Comparison of ENCODE assay signal across 1 cellular context in genomic region chr2:200221055-200221692, GRCh38.
TF ChIP-seq lines count a peak whose summit lies in the region.

No MANE protein-coding gene starts in this region.

TF ChIP-seq in HepG2, 621 proteins besides CTCF, POLR2A, EP300 and RAD21 (continued from another document and continues in another):
- TF ChIP-seq IRF1 (CRISPR knock-in tag; IDR thresholded peaks at IDR 0.05; ENCODE audit: low read depth), result peak; percentile 64; the same call in 1 of the 2 replicates
- no peak for TF ChIP-seq ARNT (IDR thresholded peaks at IDR 0.05)
- TF ChIP-seq RFXANK (CRISPR knock-in tag; IDR thresholded peaks at IDR 0.05), result no peak
- no peak for TF ChIP-seq SUZ12 (IDR thresholded peaks at IDR 0.05; ENCODE audit: low read depth, low read length)
- peak; percentile 48; the same call in 1 of the 2 replicates for TF ChIP-seq ONECUT2 (CRISPR knock-in tag; IDR thresholded peaks at IDR 0.05)
- peak; percentile 63; the same call in 1 of the 2 replicates for TF ChIP-seq CBFB (CRISPR knock-in tag; IDR thresholded peaks at IDR 0.05)
- peak; percentile 30; the same call in 1 of the 2 replicates for TF ChIP-seq ZKSCAN1 (IDR thresholded peaks at IDR 0.05; ENCODE audit: low read length)
- TF ChIP-seq MED1 (CRISPR knock-in tag; IDR thresholded peaks at IDR 0.05), result peak; percentile 97
- no peak for TF ChIP-seq ZBTB42 (CRISPR knock-in tag; IDR thresholded peaks at IDR 0.05)
- 0 out of 2 replicates have a peak, but pooled peaks have one; percentile 39 for TF ChIP-seq KLF11 (CRISPR knock-in tag; IDR thresholded peaks at IDR 0.05)
- TF ChIP-seq SRY (CRISPR knock-in tag; IDR thresholded peaks at IDR 0.05), result no peak
- TF ChIP-seq ZNF441 (CRISPR knock-in tag; IDR thresholded peaks at IDR 0.05; ENCODE audit: borderline replicate concordance), result no peak
- peak; percentile 37 for TF ChIP-seq SKI (IDR thresholded peaks at IDR 0.05; ENCODE audit: partially characterized antibody)
- TF ChIP-seq ZNF691 (CRISPR knock-in tag; IDR thresholded peaks at IDR 0.05; ENCODE audit: borderline replicate concordance, low read depth), result peak; percentile 63; the same call in 1 of the 2 replicates
- no peak for TF ChIP-seq MAZ (IDR thresholded peaks at IDR 0.05; ENCODE audit: borderline replicate concordance, low read depth, low read length)
- TF ChIP-seq MAZ (CRISPR knock-in tag; IDR thresholded peaks at IDR 0.05; ENCODE audit: low read depth), result no peak
- TF ChIP-seq, protein P1, sequence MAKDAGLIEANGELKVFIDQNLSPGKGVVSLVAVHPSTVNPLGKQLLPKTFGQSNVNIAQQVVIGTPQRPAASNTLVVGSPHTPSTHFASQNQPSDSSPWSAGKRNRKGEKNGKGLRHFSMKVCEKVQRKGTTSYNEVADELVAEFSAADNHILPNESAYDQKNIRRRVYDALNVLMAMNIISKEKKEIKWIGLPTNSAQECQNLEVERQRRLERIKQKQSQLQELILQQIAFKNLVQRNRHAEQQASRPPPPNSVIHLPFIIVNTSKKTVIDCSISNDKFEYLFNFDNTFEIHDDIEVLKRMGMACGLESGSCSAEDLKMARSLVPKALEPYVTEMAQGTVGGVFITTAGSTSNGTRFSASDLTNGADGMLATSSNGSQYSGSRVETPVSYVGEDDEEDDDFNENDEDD (CRISPR knock-in tag; IDR thresholded peaks at IDR 0.05; ENCODE audit: borderline replicate concordance), result peak; percentile 79; the same call in 1 of the 2 replicates
- TF ChIP-seq NFE2L1 (CRISPR knock-in tag; IDR thresholded peaks at IDR 0.05; ENCODE audit: borderline replicate concordance), result no peak
- peak; percentile 99 for TF ChIP-seq HMG20A (CRISPR knock-in tag; IDR thresholded peaks at IDR 0.05; ENCODE audit: borderline replicate concordance)
- peak; percentile 96 for TF ChIP-seq GATAD2A (CRISPR knock-in tag; IDR thresholded peaks at IDR 0.05)
- TF ChIP-seq, protein P2, sequence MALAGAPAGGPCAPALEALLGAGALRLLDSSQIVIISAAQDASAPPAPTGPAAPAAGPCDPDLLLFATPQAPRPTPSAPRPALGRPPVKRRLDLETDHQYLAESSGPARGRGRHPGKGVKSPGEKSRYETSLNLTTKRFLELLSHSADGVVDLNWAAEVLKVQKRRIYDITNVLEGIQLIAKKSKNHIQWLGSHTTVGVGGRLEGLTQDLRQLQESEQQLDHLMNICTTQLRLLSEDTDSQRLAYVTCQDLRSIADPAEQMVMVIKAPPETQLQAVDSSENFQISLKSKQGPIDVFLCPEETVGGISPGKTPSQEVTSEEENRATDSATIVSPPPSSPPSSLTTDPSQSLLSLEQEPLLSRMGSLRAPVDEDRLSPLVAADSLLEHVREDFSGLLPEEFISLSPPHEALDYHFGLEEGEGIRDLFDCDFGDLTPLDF (CRISPR knock-in tag; IDR thresholded peaks at IDR 0.05), result 0 out of 2 replicates have a peak, but pooled peaks have one; percentile 46
- TF ChIP-seq CBX5 (CRISPR knock-in tag; IDR thresholded peaks at IDR 0.05; ENCODE audit: borderline replicate concordance), result no peak; the same call in 1 of the 2 replicates
- no peak for TF ChIP-seq CBX1 (IDR thresholded peaks at IDR 0.05; ENCODE audit: low read depth)
- TF ChIP-seq YEATS2 (CRISPR knock-in tag; IDR thresholded peaks at IDR 0.05; ENCODE audit: borderline replicate concordance), result no peak
- TF ChIP-seq, protein P3, sequence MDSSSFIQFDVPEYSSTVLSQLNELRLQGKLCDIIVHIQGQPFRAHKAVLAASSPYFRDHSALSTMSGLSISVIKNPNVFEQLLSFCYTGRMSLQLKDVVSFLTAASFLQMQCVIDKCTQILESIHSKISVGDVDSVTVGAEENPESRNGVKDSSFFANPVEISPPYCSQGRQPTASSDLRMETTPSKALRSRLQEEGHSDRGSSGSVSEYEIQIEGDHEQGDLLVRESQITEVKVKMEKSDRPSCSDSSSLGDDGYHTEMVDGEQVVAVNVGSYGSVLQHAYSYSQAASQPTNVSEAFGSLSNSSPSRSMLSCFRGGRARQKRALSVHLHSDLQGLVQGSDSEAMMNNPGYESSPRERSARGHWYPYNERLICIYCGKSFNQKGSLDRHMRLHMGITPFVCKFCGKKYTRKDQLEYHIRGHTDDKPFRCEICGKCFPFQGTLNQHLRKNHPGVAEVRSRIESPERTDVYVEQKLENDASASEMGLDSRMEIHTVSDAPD (CRISPR knock-in tag; IDR thresholded peaks at IDR 0.05), result no peak; the same call in 1 of the 2 replicates
- no peak for TF ChIP-seq ZNF562 (CRISPR knock-in tag; IDR thresholded peaks at IDR 0.05; ENCODE audit: borderline replicate concordance)
- no peak for TF ChIP-seq ZFY (CRISPR knock-in tag; IDR thresholded peaks at IDR 0.05)
- no peak for TF ChIP-seq PRMT3 (CRISPR knock-in tag; IDR thresholded peaks at IDR 0.05; ENCODE audit: borderline replicate concordance, low read depth)
- no peak for TF ChIP-seq PTBP1 (IDR thresholded peaks at IDR 0.05; ENCODE audit: low read depth, low read length, poor library complexity, severe bottlenecking)
- TF ChIP-seq ELF3 (CRISPR knock-in tag; IDR thresholded peaks at IDR 0.05), result peak; percentile 93
- no peak for TF ChIP-seq NFATC3 (CRISPR knock-in tag; IDR thresholded peaks at IDR 0.05)
- peak; percentile 98 for TF ChIP-seq HNF4G (IDR thresholded peaks at IDR 0.05; ENCODE audit: borderline replicate concordance, low read depth, low read length)
- peak; percentile 64; the same call in 1 of the 2 replicates for TF ChIP-seq HNF4G (CRISPR knock-in tag; IDR thresholded peaks at IDR 0.05; ENCODE audit: borderline replicate concordance, low read depth)
- peak; percentile 99 for TF ChIP-seq PPARG (CRISPR knock-in tag; conservative IDR thresholded peaks at IDR 0.05)
- TF ChIP-seq ELF1 (CRISPR knock-in tag; IDR thresholded peaks at IDR 0.05), result peak; percentile 56
- TF ChIP-seq ZNF530 (CRISPR knock-in tag; IDR thresholded peaks at IDR 0.05; ENCODE audit: low read depth), result no peak
- no peak for TF ChIP-seq NBN (conservative IDR thresholded peaks at IDR 0.05)
- peak; percentile 30; the same call in 1 of the 2 replicates for TF ChIP-seq STAG1 (CRISPR knock-in tag; IDR thresholded peaks at IDR 0.05)
- no peak for TF ChIP-seq DZIP1 (CRISPR knock-in tag; IDR thresholded peaks at IDR 0.05)
- TF ChIP-seq SIX4 (CRISPR knock-in tag; IDR thresholded peaks at IDR 0.05), result peak; percentile 84
- TF ChIP-seq ZNF552 (CRISPR knock-in tag; IDR thresholded peaks at IDR 0.05; ENCODE audit: borderline replicate concordance), result no peak
- peak; percentile 73; the same call in 1 of the 2 replicates for TF ChIP-seq FOXO1 (CRISPR knock-in tag; IDR thresholded peaks at IDR 0.05)
- no peak for TF ChIP-seq SP140L (CRISPR knock-in tag; IDR thresholded peaks at IDR 0.05; ENCODE audit: borderline replicate concordance)
- peak; percentile 97 for TF ChIP-seq HDAC2 (CRISPR knock-in tag; IDR thresholded peaks at IDR 0.05)
- TF ChIP-seq KAT2B (IDR thresholded peaks at IDR 0.05; ENCODE audit: borderline replicate concordance, low read depth, low read length), result no peak
- TF ChIP-seq REXO4 (CRISPR knock-in tag; IDR thresholded peaks at IDR 0.05; ENCODE audit: borderline replicate concordance), result no peak
- TF ChIP-seq ZNF616 (CRISPR knock-in tag; IDR thresholded peaks at IDR 0.05; ENCODE audit: low read depth), result no peak
- peak; percentile 95 for TF ChIP-seq RXRB (CRISPR knock-in tag; IDR thresholded peaks at IDR 0.05; ENCODE audit: borderline replicate concordance)
- no peak for TF ChIP-seq MATR3 (CRISPR knock-in tag; IDR thresholded peaks at IDR 0.05)
- TF ChIP-seq, protein P4, sequence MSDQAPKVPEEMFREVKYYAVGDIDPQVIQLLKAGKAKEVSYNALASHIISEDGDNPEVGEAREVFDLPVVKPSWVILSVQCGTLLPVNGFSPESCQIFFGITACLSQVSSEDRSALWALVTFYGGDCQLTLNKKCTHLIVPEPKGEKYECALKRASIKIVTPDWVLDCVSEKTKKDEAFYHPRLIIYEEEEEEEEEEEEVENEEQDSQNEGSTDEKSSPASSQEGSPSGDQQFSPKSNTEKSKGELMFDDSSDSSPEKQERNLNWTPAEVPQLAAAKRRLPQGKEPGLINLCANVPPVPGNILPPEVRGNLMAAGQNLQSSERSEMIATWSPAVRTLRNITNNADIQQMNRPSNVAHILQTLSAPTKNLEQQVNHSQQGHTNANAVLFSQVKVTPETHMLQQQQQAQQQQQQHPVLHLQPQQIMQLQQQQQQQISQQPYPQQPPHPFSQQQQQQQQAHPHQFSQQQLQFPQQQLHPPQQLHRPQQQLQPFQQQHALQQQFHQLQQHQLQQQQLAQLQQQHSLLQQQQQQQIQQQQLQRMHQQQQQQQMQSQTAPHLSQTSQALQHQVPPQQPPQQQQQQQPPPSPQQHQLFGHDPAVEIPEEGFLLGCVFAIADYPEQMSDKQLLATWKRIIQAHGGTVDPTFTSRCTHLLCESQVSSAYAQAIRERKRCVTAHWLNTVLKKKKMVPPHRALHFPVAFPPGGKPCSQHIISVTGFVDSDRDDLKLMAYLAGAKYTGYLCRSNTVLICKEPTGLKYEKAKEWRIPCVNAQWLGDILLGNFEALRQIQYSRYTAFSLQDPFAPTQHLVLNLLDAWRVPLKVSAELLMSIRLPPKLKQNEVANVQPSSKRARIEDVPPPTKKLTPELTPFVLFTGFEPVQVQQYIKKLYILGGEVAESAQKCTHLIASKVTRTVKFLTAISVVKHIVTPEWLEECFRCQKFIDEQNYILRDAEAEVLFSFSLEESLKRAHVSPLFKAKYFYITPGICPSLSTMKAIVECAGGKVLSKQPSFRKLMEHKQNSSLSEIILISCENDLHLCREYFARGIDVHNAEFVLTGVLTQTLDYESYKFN (CRISPR knock-in tag; conservative IDR thresholded peaks at IDR 0.05), result peak; percentile 99
- TF ChIP-seq PHF8 (CRISPR knock-in tag; IDR thresholded peaks at IDR 0.05), result no peak
- no peak for TF ChIP-seq NR3C1 (CRISPR knock-in tag; IDR thresholded peaks at IDR 0.05)
- no peak for TF ChIP-seq PAX8 (CRISPR knock-in tag; IDR thresholded peaks at IDR 0.05; ENCODE audit: borderline replicate concordance)
- TF ChIP-seq HNRNPH1 (optimal IDR thresholded peaks at IDR 0.05; ENCODE audit: low read depth, low read length), result no peak
- TF ChIP-seq ZNF124 (CRISPR knock-in tag; IDR thresholded peaks at IDR 0.05), result 0 out of 2 replicates have a peak, but pooled peaks have one; percentile 10
- peak in 1 of 2 experiments; percentile 74; a peak in 2 of 4 replicates for TF ChIP-seq NR2F1 (CRISPR knock-in tag; IDR thresholded peaks at IDR 0.05)
- no peak for TF ChIP-seq ZNF564 (CRISPR knock-in tag; IDR thresholded peaks at IDR 0.05)
- TF ChIP-seq ZBTB46 (CRISPR knock-in tag; IDR thresholded peaks at IDR 0.05; ENCODE audit: borderline replicate concordance), result peak; percentile 55; the same call in 1 of the 2 replicates
- peak; percentile 86 for TF ChIP-seq MEF2D (CRISPR knock-in tag; IDR thresholded peaks at IDR 0.05)
- TF ChIP-seq SP1 (IDR thresholded peaks at IDR 0.05), result no peak
- no peak for TF ChIP-seq SP1 (CRISPR knock-in tag; IDR thresholded peaks at IDR 0.05)
- no peak for TF ChIP-seq ZNF619 (CRISPR knock-in tag; IDR thresholded peaks at IDR 0.05)
- peak; percentile 72 for TF ChIP-seq MYC (CRISPR knock-in tag; IDR thresholded peaks at IDR 0.05; ENCODE audit: borderline replicate concordance)
- no peak for TF ChIP-seq CENPT (CRISPR knock-in tag; IDR thresholded peaks at IDR 0.05; ENCODE audit: low read depth)
- peak; percentile 8; the same call in 1 of the 2 replicates for TF ChIP-seq DDIT3 (CRISPR knock-in tag; IDR thresholded peaks at IDR 0.05)
